In the genomic region with DNA sequence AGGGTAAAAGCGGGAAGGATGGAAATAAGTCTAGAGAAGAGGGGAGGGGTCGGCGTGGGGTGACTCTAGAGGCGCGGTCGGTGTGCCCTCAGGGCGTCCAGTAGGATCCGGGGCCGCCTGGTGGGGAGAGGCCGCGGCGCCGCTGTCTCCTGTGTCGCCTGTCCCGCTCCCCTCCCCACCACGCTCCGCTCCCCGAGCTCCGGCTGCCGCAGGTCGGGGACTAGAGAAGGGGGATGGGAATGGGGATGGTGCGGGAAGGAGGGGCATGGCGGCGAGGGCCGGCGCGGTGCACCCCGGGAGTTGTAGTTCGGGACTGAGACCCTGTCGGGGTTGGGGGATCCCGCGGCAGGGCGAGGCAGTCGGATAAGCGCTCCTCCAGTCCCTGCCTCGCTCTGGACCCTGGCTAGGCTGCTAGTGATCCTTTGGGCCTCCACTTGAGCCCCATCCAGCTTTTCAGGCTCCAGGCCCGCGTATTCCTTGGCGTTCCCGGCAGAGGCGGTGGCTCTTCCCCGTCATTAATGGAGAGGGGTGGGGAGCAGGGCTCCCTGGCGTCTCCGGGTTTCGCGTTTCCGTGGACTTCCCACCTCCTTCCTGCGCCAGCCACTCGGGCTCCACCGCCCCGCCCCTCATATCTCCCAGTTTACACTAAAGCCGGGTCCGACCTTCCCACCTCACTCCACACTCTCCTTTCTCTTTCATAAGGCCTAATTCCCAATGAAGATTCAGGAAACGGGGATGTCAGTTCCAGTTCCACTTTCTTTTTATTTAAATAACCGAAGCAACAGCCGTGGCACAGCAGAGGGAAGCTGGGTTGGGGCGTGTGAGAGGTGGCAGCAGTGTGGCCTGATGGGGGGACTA, we compare ENCODE assay signal across 1 cellular context.
TF ChIP-seq lines count a peak whose summit lies in the region.

A gene with protein sequence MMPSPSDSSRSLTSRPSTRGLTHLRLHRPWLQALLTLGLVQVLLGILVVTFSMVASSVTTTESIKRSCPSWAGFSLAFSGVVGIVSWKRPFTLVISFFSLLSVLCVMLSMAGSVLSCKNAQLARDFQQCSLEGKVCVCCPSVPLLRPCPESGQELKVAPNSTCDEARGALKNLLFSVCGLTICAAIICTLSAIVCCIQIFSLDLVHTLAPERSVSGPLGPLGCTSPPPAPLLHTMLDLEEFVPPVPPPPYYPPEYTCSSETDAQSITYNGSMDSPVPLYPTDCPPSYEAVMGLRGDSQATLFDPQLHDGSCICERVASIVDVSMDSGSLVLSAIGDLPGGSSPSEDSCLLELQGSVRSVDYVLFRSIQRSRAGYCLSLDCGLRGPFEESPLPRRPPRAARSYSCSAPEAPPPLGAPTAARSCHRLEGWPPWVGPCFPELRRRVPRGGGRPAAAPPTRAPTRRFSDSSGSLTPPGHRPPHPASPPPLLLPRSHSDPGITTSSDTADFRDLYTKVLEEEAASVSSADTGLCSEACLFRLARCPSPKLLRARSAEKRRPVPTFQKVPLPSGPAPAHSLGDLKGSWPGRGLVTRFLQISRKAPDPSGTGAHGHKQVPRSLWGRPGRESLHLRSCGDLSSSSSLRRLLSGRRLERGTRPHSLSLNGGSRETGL (minus strand): TSS at position 241 of the 858 bp plus-strand sequence. CDS start 606 bp downstream, outside the sequence.

TF ChIP-seq in HepG2, 621 proteins besides CTCF, POLR2A, EP300 and RAD21 (continued from another document and continues in another):
- TF ChIP-seq, protein P1, sequence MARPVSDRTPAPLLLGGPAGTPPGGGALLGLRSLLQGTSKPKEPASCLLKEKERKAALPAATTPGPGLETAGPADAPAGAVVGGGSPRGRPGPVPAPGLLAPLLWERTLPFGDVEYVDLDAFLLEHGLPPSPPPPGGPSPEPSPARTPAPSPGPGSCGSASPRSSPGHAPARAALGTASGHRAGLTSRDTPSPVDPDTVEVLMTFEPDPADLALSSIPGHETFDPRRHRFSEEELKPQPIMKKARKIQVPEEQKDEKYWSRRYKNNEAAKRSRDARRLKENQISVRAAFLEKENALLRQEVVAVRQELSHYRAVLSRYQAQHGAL (CRISPR knock-in tag; IDR thresholded peaks at IDR 0.05; ENCODE audit: not compliant biosample characterization) = no peak
- TF ChIP-seq PREB (CRISPR knock-in tag; IDR thresholded peaks at IDR 0.05) (no peak), ZNF678 (CRISPR knock-in tag; IDR thresholded peaks at IDR 0.05) (no peak), ISX (CRISPR knock-in tag; conservative IDR thresholded peaks at IDR 0.05) (no peak), ZNF235 (CRISPR knock-in tag; IDR thresholded peaks at IDR 0.05; ENCODE audit: borderline replicate concordance) (no peak), FOXA3 (CRISPR knock-in tag; IDR thresholded peaks at IDR 0.05) (peak; percentile 31; the same call in 1 of the 2 replicates), HIVEP1 (CRISPR knock-in tag; IDR thresholded peaks at IDR 0.05) (no peak), ZNF503 (CRISPR knock-in tag; IDR thresholded peaks at IDR 0.05) (no peak), ZFP82 (CRISPR knock-in tag; IDR thresholded peaks at IDR 0.05; ENCODE audit: borderline replicate concordance) (no peak), ZNF891 (CRISPR knock-in tag; IDR thresholded peaks at IDR 0.05) (0 out of 2 replicates have a peak, but pooled peaks have one; percentile 21), ZFYVE20 (CRISPR knock-in tag; IDR thresholded peaks at IDR 0.05; ENCODE audit: borderline replicate concordance, low read depth) (no peak), ZNF24 (IDR thresholded peaks at IDR 0.05) (no peak), ZNF160 (CRISPR knock-in tag; IDR thresholded peaks at IDR 0.05) (no peak), EZH2 (conservative IDR thresholded peaks at IDR 0.05; ENCODE audit: low read depth, low read length) (no peak), AGO2 (optimal IDR thresholded peaks at IDR 0.05; ENCODE audit: low read depth, low read length) (peak; percentile 55), POLR2AphosphoS5 (IDR thresholded peaks at IDR 0.05; ENCODE audit: low read depth, low read length) (peak; percentile 81), NR2F2 (IDR thresholded peaks at IDR 0.05; ENCODE audit: borderline replicate concordance, low read depth) (no peak), RFXANK (CRISPR knock-in tag; IDR thresholded peaks at IDR 0.05) (no peak), CBX1 (IDR thresholded peaks at IDR 0.05; ENCODE audit: low read depth) (peak; percentile 32), ZNF850 (CRISPR knock-in tag; conservative IDR thresholded peaks at IDR 0.05) (no peak), KMT2A (CRISPR knock-in tag; IDR thresholded peaks at IDR 0.05) (peak; percentile 71), EHMT2 (IDR thresholded peaks at IDR 0.05; ENCODE audit: borderline replicate concordance, low read depth, low read length) (no peak), ZNF367 (CRISPR knock-in tag; IDR thresholded peaks at IDR 0.05; ENCODE audit: borderline replicate concordance) (no peak), FUBP1 (CRISPR knock-in tag; IDR thresholded peaks at IDR 0.05; ENCODE audit: borderline replicate concordance) (no peak), PRMT3 (CRISPR knock-in tag; IDR thresholded peaks at IDR 0.05; ENCODE audit: borderline replicate concordance, low read depth) (no peak), ZNF772 (CRISPR knock-in tag; IDR thresholded peaks at IDR 0.05) (no peak), ZNF761 (CRISPR knock-in tag; conservative IDR thresholded peaks at IDR 0.05) (no peak)
- TF ChIP-seq, protein P2, sequence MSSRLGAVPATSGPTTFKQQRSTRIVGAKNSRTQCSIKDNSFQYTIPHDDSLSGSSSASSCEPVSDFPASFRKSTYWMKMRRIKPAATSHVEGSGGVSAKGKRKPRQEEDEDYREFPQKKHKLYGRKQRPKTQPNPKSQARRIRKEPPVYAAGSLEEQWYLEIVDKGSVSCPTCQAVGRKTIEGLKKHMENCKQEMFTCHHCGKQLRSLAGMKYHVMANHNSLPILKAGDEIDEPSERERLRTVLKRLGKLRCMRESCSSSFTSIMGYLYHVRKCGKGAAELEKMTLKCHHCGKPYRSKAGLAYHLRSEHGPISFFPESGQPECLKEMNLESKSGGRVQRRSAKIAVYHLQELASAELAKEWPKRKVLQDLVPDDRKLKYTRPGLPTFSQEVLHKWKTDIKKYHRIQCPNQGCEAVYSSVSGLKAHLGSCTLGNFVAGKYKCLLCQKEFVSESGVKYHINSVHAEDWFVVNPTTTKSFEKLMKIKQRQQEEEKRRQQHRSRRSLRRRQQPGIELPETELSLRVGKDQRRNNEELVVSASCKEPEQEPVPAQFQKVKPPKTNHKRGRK (CRISPR knock-in tag; IDR thresholded peaks at IDR 0.05) = no peak
- TF ChIP-seq, protein P3, sequence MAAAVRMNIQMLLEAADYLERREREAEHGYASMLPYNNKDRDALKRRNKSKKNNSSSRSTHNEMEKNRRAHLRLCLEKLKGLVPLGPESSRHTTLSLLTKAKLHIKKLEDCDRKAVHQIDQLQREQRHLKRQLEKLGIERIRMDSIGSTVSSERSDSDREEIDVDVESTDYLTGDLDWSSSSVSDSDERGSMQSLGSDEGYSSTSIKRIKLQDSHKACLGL (CRISPR knock-in tag; IDR thresholded peaks at IDR 0.05) = no peak; the same call in 1 of the 2 replicates
- TF ChIP-seq, protein P4, sequence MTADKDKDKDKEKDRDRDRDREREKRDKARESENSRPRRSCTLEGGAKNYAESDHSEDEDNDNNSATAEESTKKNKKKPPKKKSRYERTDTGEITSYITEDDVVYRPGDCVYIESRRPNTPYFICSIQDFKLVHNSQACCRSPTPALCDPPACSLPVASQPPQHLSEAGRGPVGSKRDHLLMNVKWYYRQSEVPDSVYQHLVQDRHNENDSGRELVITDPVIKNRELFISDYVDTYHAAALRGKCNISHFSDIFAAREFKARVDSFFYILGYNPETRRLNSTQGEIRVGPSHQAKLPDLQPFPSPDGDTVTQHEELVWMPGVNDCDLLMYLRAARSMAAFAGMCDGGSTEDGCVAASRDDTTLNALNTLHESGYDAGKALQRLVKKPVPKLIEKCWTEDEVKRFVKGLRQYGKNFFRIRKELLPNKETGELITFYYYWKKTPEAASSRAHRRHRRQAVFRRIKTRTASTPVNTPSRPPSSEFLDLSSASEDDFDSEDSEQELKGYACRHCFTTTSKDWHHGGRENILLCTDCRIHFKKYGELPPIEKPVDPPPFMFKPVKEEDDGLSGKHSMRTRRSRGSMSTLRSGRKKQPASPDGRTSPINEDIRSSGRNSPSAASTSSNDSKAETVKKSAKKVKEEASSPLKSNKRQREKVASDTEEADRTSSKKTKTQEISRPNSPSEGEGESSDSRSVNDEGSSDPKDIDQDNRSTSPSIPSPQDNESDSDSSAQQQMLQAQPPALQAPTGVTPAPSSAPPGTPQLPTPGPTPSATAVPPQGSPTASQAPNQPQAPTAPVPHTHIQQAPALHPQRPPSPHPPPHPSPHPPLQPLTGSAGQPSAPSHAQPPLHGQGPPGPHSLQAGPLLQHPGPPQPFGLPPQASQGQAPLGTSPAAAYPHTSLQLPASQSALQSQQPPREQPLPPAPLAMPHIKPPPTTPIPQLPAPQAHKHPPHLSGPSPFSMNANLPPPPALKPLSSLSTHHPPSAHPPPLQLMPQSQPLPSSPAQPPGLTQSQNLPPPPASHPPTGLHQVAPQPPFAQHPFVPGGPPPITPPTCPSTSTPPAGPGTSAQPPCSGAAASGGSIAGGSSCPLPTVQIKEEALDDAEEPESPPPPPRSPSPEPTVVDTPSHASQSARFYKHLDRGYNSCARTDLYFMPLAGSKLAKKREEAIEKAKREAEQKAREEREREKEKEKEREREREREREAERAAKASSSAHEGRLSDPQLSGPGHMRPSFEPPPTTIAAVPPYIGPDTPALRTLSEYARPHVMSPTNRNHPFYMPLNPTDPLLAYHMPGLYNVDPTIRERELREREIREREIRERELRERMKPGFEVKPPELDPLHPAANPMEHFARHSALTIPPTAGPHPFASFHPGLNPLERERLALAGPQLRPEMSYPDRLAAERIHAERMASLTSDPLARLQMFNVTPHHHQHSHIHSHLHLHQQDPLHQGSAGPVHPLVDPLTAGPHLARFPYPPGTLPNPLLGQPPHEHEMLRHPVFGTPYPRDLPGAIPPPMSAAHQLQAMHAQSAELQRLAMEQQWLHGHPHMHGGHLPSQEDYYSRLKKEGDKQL (CRISPR knock-in tag; IDR thresholded peaks at IDR 0.05; ENCODE audit: low read depth) = no peak
- TF ChIP-seq, protein P5, sequence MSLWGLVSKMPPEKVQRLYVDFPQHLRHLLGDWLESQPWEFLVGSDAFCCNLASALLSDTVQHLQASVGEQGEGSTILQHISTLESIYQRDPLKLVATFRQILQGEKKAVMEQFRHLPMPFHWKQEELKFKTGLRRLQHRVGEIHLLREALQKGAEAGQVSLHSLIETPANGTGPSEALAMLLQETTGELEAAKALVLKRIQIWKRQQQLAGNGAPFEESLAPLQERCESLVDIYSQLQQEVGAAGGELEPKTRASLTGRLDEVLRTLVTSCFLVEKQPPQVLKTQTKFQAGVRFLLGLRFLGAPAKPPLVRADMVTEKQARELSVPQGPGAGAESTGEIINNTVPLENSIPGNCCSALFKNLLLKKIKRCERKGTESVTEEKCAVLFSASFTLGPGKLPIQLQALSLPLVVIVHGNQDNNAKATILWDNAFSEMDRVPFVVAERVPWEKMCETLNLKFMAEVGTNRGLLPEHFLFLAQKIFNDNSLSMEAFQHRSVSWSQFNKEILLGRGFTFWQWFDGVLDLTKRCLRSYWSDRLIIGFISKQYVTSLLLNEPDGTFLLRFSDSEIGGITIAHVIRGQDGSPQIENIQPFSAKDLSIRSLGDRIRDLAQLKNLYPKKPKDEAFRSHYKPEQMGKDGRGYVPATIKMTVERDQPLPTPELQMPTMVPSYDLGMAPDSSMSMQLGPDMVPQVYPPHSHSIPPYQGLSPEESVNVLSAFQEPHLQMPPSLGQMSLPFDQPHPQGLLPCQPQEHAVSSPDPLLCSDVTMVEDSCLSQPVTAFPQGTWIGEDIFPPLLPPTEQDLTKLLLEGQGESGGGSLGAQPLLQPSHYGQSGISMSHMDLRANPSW (CRISPR knock-in tag; IDR thresholded peaks at IDR 0.05; ENCODE audit: borderline replicate concordance) = no peak
- TF ChIP-seq, protein P6, sequence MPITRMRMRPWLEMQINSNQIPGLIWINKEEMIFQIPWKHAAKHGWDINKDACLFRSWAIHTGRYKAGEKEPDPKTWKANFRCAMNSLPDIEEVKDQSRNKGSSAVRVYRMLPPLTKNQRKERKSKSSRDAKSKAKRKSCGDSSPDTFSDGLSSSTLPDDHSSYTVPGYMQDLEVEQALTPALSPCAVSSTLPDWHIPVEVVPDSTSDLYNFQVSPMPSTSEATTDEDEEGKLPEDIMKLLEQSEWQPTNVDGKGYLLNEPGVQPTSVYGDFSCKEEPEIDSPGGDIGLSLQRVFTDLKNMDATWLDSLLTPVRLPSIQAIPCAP (CRISPR knock-in tag; IDR thresholded peaks at IDR 0.05; ENCODE audit: low read depth) = no peak
